Comparison of ENCODE assay signal across 25 cellular contexts in genomic region chr1:29676496-29676895, GRCh38.
DNase-seq lines count a peak whose midpoint lies in the region; ATAC-seq, FAIRE-seq and TF ChIP-seq lines count a peak whose summit lies in the region.
"Had no signal": no experiment of that assay in that cellular context is flagged by ENCODE, and none has a peak within 500 bp of the region (broad histone marks: within the 10 kb centered on the region; RNA-seq: fewer than 3 reads in every experiment).

No MANE protein-coding gene starts in this region.

- no peak for TF ChIP-seq CTCF in IMR-90 (conservative IDR thresholded peaks at IDR 0.05; ENCODE audit: low read depth, low read length)
- TF ChIP-seq CTCF in lung (IDR thresholded peaks at IDR 0.05; ENCODE audit: control extremely low read depth, extremely low read depth): no peak
- no peak for TF ChIP-seq CTCF in parathyroid adenoma (IDR thresholded peaks at IDR 0.05)
- no peak for TF ChIP-seq CTCF in mucosa of descending colon (IDR thresholded peaks at IDR 0.05)

- ATAC-seq in IMR-90 (ENCODE audit: low read depth) (no peak), lung (ENCODE audit: insufficient read depth, low FRiP score) (no peak), mucosa of descending colon (no peak)
- ATAC-seq: HCT116, Right ventricle myocardium inferior had no signal

- H3K23ac ChIP-seq in IMR-90 (ENCODE audit: low read depth, low read length): no peak overlapping the region

- H3K4me2 ChIP-seq in IMR-90 (ENCODE audit: low read depth, low read length) (no peak overlapping the region), parathyroid adenoma (ENCODE audit: low read length) (no peak overlapping the region)
- H3K4me2 ChIP-seq: KMS-11, PC-9 had no signal

- no peak overlapping the region for H4K8ac ChIP-seq in IMR-90 (ENCODE audit: low read depth in 2 of 2, low read length in 2 of 2)

- no peak overlapping the region for H2AK5ac ChIP-seq in IMR-90 (ENCODE audit: low read depth, low read length)

- TF ChIP-seq RAD21 in IMR-90 (IDR thresholded peaks at IDR 0.05; ENCODE audit: low read length): no peak

- no peaks in the 10 kb centered on the region for H3K9me3 ChIP-seq in IMR-90 (ENCODE audit: control insufficient read depth, insufficient read depth, low read length)
- no peaks in the 10 kb centered on the region for H3K9me3 ChIP-seq in lung (ENCODE audit: control insufficient read depth in 2 of 2, insufficient read depth in 1 of 2, low read length in 1 of 2)
- no peaks in the 10 kb centered on the region for H3K9me3 ChIP-seq in parathyroid adenoma (ENCODE audit: control insufficient read depth, low read length)
- H3K9me3 ChIP-seq in mucosa of descending colon: no peaks in the 10 kb centered on the region
- H3K9me3 ChIP-seq: BE2C, SJSA1 had no signal

- H3K36me3 ChIP-seq in IMR-90 (ENCODE audit: control insufficient read depth, insufficient read depth, low read length): no peaks in the 10 kb centered on the region
- H3K36me3 ChIP-seq in lung (ENCODE audit: control insufficient read depth in 2 of 2, insufficient read depth in 2 of 2, low read length in 2 of 2): no peaks in the 10 kb centered on the region
- H3K36me3 ChIP-seq in parathyroid adenoma (ENCODE audit: control insufficient read depth, insufficient read depth, low read length): no peaks in the 10 kb centered on the region
- H3K36me3 ChIP-seq in mucosa of descending colon (ENCODE audit: low read depth): no peaks in the 10 kb centered on the region
- H3K36me3 ChIP-seq: BE2C, SJSA1 had no signal

- H3K4me1 ChIP-seq in IMR-90 (ENCODE audit: control insufficient read depth, insufficient read depth, low read length): no peaks in the 10 kb centered on the region
- no peaks in the 10 kb centered on the region for H3K4me1 ChIP-seq in lung (ENCODE audit: control insufficient read depth in 2 of 2, insufficient read depth in 2 of 2, low read length in 2 of 2)
- peaks cover 22% of the 10 kb centered on the region for H3K4me1 ChIP-seq in parathyroid adenoma
- H3K4me1 ChIP-seq in mucosa of descending colon (ENCODE audit: low read depth): no peaks in the 10 kb centered on the region
- H3K4me1 ChIP-seq: BE2C, SJSA1 had no signal

- POLR2A ChIA-PET in activated CD4-positive, alpha-beta memory T cell treated with anti-CD3 and anti-CD28 coated beads, Interleukin-2, amount 10 ng/mL, durations not matched to agents 7 days and 5 days (lab: Charles Lee): no interaction called here
- POLR2A ChIA-PET in activated CD4-positive, alpha-beta memory T cell treated with anti-CD3 and anti-CD28 coated beads for 36 hours (lab: Charles Lee): no interaction called here
- POLR2A ChIA-PET in IMR-90 (lab: Charles Lee; ENCODE audit: unreplicated experiment): no interaction called here

- H2BK15ac ChIP-seq in IMR-90 (ENCODE audit: low read depth, low read length): no peak overlapping the region

- H2BK120ac ChIP-seq in IMR-90 (ENCODE audit: low read depth, low read length): no peak overlapping the region

- H3K27me3 ChIP-seq in IMR-90 (ENCODE audit: control insufficient read depth, insufficient read depth, low read length) (no peaks in the 10 kb centered on the region), lung (ENCODE audit: control insufficient read depth, insufficient read depth) (no peaks in the 10 kb centered on the region), parathyroid adenoma (ENCODE audit: control insufficient read depth, insufficient read depth, low read length) (no peaks in the 10 kb centered on the region)
- H3K27me3 ChIP-seq: BE2C, SJSA1 had no signal

- no peak overlapping the region for H3K18ac ChIP-seq in IMR-90 (ENCODE audit: low read depth, low read length)

- no peak overlapping the region for H2BK20ac ChIP-seq in IMR-90 (ENCODE audit: low read depth, low read length)

- no peak overlapping the region for H4K5ac ChIP-seq in IMR-90 (ENCODE audit: low read depth, low read length)

- TF ChIP-seq POLR2A in IMR-90 (IDR thresholded peaks at IDR 0.05; ENCODE audit: low read depth, low read length): no peak

- FAIRE-seq in HTR-8/SVneo (lab: Jason Lieb, UNC): no peak
- FAIRE-seq: GM19239, H1 had no signal

- no CpG with 5 or more reads among the region's 4 CpGs for WGBS in IMR-90 (ENCODE audit: extremely low coverage in 2 of 2, insufficient read length in 1 of 2), 2 experiments
- WGBS in lung, 2 donors: 64 to 79% methylated on average over 3 to 4 of the region's 4 CpGs

- H2AFZ ChIP-seq in IMR-90 (replicated peaks; ENCODE audit: low read length, poor library complexity): peak overlapping the region; percentile 33
- no peak overlapping the region for H2AFZ ChIP-seq in parathyroid adenoma
- H2AFZ ChIP-seq: PC-9 had no signal

- H2AK9ac ChIP-seq in IMR-90 (replicated peaks; ENCODE audit: low read depth, low read length, poor library complexity): peak overlapping the region; percentile 42

- H3K4me3 Mint-ChIP-seq in activated CD4-positive, alpha-beta memory T cell treated with anti-CD3 and anti-CD28 coated beads, Interleukin-2, amount 10 ng/mL, durations not matched to agents 7 days and 5 days: no peak overlapping the region
- no peak overlapping the region for H3K4me3 Mint-ChIP-seq in activated CD4-positive, alpha-beta memory T cell treated with anti-CD3 and anti-CD28 coated beads for 36 hours
- H3K4me3 Mint-ChIP-seq: IgD-negative memory B cell had no signal

- dilution Hi-C loops in IMR-90 (cut with HindIII; ENCODE audit: low sequenced_read_pairs, unreplicated experiment): no loop called here

- H3K27ac Mint-ChIP-seq in activated CD4-positive, alpha-beta memory T cell treated with anti-CD3 and anti-CD28 coated beads, Interleukin-2, amount 10 ng/mL, durations not matched to agents 7 days and 5 days: no peak overlapping the region
- H3K27ac Mint-ChIP-seq in activated CD4-positive, alpha-beta memory T cell treated with anti-CD3 and anti-CD28 coated beads for 36 hours: no peak overlapping the region
- H3K27ac Mint-ChIP-seq: IgD-negative memory B cell had no signal

- no peaks in the 10 kb centered on the region for H3K79me2 ChIP-seq in parathyroid adenoma

- BruUV-seq in IMR-90 (replicated peaks; lab: Mats Ljungman, UMichigan): no TSS peak

- no peak overlapping the region for H3K56ac ChIP-seq in IMR-90 (ENCODE audit: extremely low read depth, insufficient read depth, low read length)

- in situ Hi-C loops in IMR-90 (cut with MboI; ENCODE audit: low sequenced_read_pairs): no loop called here

- H4K91ac ChIP-seq in IMR-90 (ENCODE audit: insufficient read depth, low read depth, low read length): no peak overlapping the region

- H3K9ac ChIP-seq in IMR-90 (ENCODE audit: low read depth, low read length) (no peak overlapping the region), parathyroid adenoma (no peak overlapping the region)
- H3K9ac ChIP-seq: KMS-11 had no signal

- intact Hi-C loops in activated CD4-positive, alpha-beta memory T cell treated with anti-CD3 and anti-CD28 coated beads for 36 hours (cut with micrococcal nuclease): no loop called here
- intact Hi-C loops in IMR-90 (cut with micrococcal nuclease): no loop called here
- intact Hi-C loops in mucosa of descending colon (cut with DNase I, micrococcal nuclease): no loop called here

- H3K14ac ChIP-seq in IMR-90 (replicated peaks; ENCODE audit: low read depth, low read length): no peak overlapping the region

- H3K27ac ChIP-seq in IMR-90 (ENCODE audit: insufficient read depth, low read length): no peak overlapping the region
- no peak overlapping the region for H3K27ac ChIP-seq in lung (ENCODE audit: low read depth in 1 of 2, low read length in 1 of 2)
- H3K27ac ChIP-seq in parathyroid adenoma: peak overlapping the region; percentile 86
- H3K27ac ChIP-seq: KMS-11, PC-9, SJSA1 had no signal

- DNase-seq in activated CD4-positive, alpha-beta memory T cell treated with anti-CD3 and anti-CD28 coated beads, Interleukin-2, amount 10 ng/mL, durations not matched to agents 7 days and 5 days: peak; percentile 11
- no peak for DNase-seq in activated CD4-positive, alpha-beta memory T cell treated with anti-CD3 and anti-CD28 coated beads for 36 hours
- DNase-seq in IMR-90: no peak
- DNase-seq in lung (ENCODE audit: low spot score): peak; percentile 9
- DNase-seq in stimulated activated CD4-positive, alpha-beta T cell treated with anti-CD3 and anti-CD28 coated beads, Interleukin-15, amount 100 ng/mL, for 24 hours: no peak
- DNase-seq in HTR-8/SVneo (ENCODE audit: insufficient read length, low spot score): no peak
- DNase-seq in mucosa of descending colon: no peak
- DNase-seq: 8988T, ACHN, BE2C, Calu3, DMS153, DND-41, MM.1S, NCI-H2029, NCI-H526 treated with DMSO at 0.1 percent for 48 hours, PC-9 had no signal

- no peaks in the 10 kb centered on the region for H3K9me3 Mint-ChIP-seq in activated CD4-positive, alpha-beta memory T cell treated with anti-CD3 and anti-CD28 coated beads, Interleukin-2, amount 10 ng/mL, durations not matched to agents 7 days and 5 days
- H3K9me3 Mint-ChIP-seq in activated CD4-positive, alpha-beta memory T cell treated with anti-CD3 and anti-CD28 coated beads for 36 hours: no peaks in the 10 kb centered on the region
- H3K9me3 Mint-ChIP-seq: IgD-negative memory B cell had no signal

- no peaks in the 10 kb centered on the region for H3K4me1 Mint-ChIP-seq in activated CD4-positive, alpha-beta memory T cell treated with anti-CD3 and anti-CD28 coated beads, Interleukin-2, amount 10 ng/mL, durations not matched to agents 7 days and 5 days
- no peaks in the 10 kb centered on the region for H3K4me1 Mint-ChIP-seq in activated CD4-positive, alpha-beta memory T cell treated with anti-CD3 and anti-CD28 coated beads for 36 hours (ENCODE audit: low read depth)

- H3K36me3 Mint-ChIP-seq in activated CD4-positive, alpha-beta memory T cell treated with anti-CD3 and anti-CD28 coated beads, Interleukin-2, amount 10 ng/mL, durations not matched to agents 7 days and 5 days (ENCODE audit: low read depth): no peaks in the 10 kb centered on the region
- H3K36me3 Mint-ChIP-seq in activated CD4-positive, alpha-beta memory T cell treated with anti-CD3 and anti-CD28 coated beads for 36 hours: no peaks in the 10 kb centered on the region
- H3K36me3 Mint-ChIP-seq: IgD-negative memory B cell had no signal

- no peaks in the 10 kb centered on the region for H4K20me1 ChIP-seq in IMR-90 (ENCODE audit: insufficient read depth, low read length)

- H3K79me1 ChIP-seq in IMR-90 (ENCODE audit: low read depth in 1 of 2, low read length in 2 of 2): no peaks in the 10 kb centered on the region

- H3K9me1 ChIP-seq in IMR-90 (ENCODE audit: insufficient read depth, low read length): no peaks in the 10 kb centered on the region

- no peak overlapping the region for H3K4me3 ChIP-seq in IMR-90 (ENCODE audit: insufficient read depth, low read depth, low read length)
- no peak overlapping the region for H3K4me3 ChIP-seq in lung
- no peak overlapping the region for H3K4me3 ChIP-seq in parathyroid adenoma (ENCODE audit: low read depth, low read length)
- H3K4me3 ChIP-seq in mucosa of descending colon: no peak overlapping the region
- H3K4me3 ChIP-seq: PC-9, SJSA1 had no signal

- no peak overlapping the region for H3K4ac ChIP-seq in IMR-90 (ENCODE audit: low read depth, low read length)

- no peak overlapping the region for H2BK5ac ChIP-seq in IMR-90 (ENCODE audit: low read depth, low read length, poor library complexity, severe bottlenecking)

- peaks cover 2% of the 10 kb centered on the region for H3K27me3 Mint-ChIP-seq in activated CD4-positive, alpha-beta memory T cell treated with anti-CD3 and anti-CD28 coated beads, Interleukin-2, amount 10 ng/mL, durations not matched to agents 7 days and 5 days
- peaks cover 6% of the 10 kb centered on the region for H3K27me3 Mint-ChIP-seq in activated CD4-positive, alpha-beta memory T cell treated with anti-CD3 and anti-CD28 coated beads for 36 hours
- H3K27me3 Mint-ChIP-seq: IgD-negative memory B cell had no signal

- CTCF ChIA-PET in activated CD4-positive, alpha-beta memory T cell treated with anti-CD3 and anti-CD28 coated beads, Interleukin-2, amount 10 ng/mL, durations not matched to agents 7 days and 5 days (lab: Charles Lee): no interaction called here
- CTCF ChIA-PET in activated CD4-positive, alpha-beta memory T cell treated with anti-CD3 and anti-CD28 coated beads for 36 hours (lab: Charles Lee): no interaction called here
- CTCF ChIA-PET in IMR-90 (lab: Yijun Ruan, JAX): no interaction called here

Comparison
In these comparisons a context has a peak if more than half of its experiments do, and no peak if none do; other contexts are left out.
1. DNase-seq: peak in activated CD4-positive, alpha-beta memory T cell treated with anti-CD3 and anti-CD28 coated beads, Interleukin-2, amount 10 ng/mL, durations not matched to agents 7 days and 5 days (single experiment) and lung (single experiment); none in activated CD4-positive, alpha-beta memory T cell treated with anti-CD3 and anti-CD28 coated beads for 36 hours (single experiment), IMR-90 (single experiment), stimulated activated CD4-positive, alpha-beta T cell treated with anti-CD3 and anti-CD28 coated beads, Interleukin-15, amount 100 ng/mL, for 24 hours (single experiment), HTR-8/SVneo (single experiment) and mucosa of descending colon (0 of 3).